In genomic region chr10:22278441-22278782, GRCh38 we compare ENCODE assay signal across 19 cellular contexts. TPM values are rescaled to one million over a fixed set of nuclear protein-coding genes. Genes with fewer than 3 reads are reported as not detected.
DNase-seq lines count a peak whose midpoint lies in the region; ATAC-seq and TF ChIP-seq lines count a peak whose summit lies in the region.
"Had no signal": no experiment of that assay in that cellular context is flagged by ENCODE, and none has a peak within 500 bp of the region (broad histone marks: within the 10 kb centered on the region; RNA-seq: fewer than 3 reads in every experiment).

No MANE protein-coding gene starts in this region.

- H3K27me3 Mint-ChIP-seq in Caco-2 (ENCODE audit: insufficient read depth, unreplicated experiment) = no peaks in the 10 kb centered on the region
- H3K27me3 Mint-ChIP-seq in T-helper 17 cell = peaks cover 17% of the 10 kb centered on the region

- CTCF ChIA-PET in Caco-2 (lab: Charles Lee) = interaction anchor here (1.0 kb wide), 1 partner anchor 175 kb away, joined by 3 read pairs; no protein-coding TSS in a partner anchor

- H3K4me3 ChIP-seq in Caco-2 (ENCODE audit: low read depth, low read length) = peak overlapping the region; percentile 29
- H3K4me3 ChIP-seq in mucosa of descending colon = no peak overlapping the region
- no peak overlapping the region for H3K4me3 ChIP-seq in tibial artery
- H3K4me3 ChIP-seq: BLaER1 treated with 17β-estradiol and CSF1 and Interleukin-3, amounts not matched to agents 10 nM and 100 nM; SJSA1 had no signal

- H3K27me3 ChIP-seq in Caco-2 (replicated peaks; ENCODE audit: control insufficient read depth, insufficient read depth, low read length) = no peaks in the 10 kb centered on the region
- H3K27me3 ChIP-seq in tibial artery = peaks cover 0 to 6% of the 10 kb centered on the region in 2 donors
- H3K27me3 ChIP-seq: BLaER1 treated with 17β-estradiol and CSF1 and Interleukin-3, amounts not matched to agents 10 nM and 100 nM; MG63; SJSA1 had no signal

- H3K36me3 ChIP-seq in Caco-2 (ENCODE audit: control insufficient read depth, insufficient read depth, low read length) (no peaks in the 10 kb centered on the region), mucosa of descending colon (ENCODE audit: low read depth) (no peaks in the 10 kb centered on the region), tibial artery (no peaks in the 10 kb centered on the region)
- H3K36me3 ChIP-seq: BLaER1 treated with 17β-estradiol and CSF1 and Interleukin-3, amounts not matched to agents 10 nM and 100 nM; MG63; SJSA1 had no signal

- intact Hi-C loops in Caco-2 (cut with micrococcal nuclease; ENCODE audit: unreplicated experiment) = no loop called here
- intact Hi-C loops in mucosa of descending colon (cut with DNase I, micrococcal nuclease) = no loop called here
- intact Hi-C loops in tibial artery (cut with DNase I; ENCODE audit: low total_unique reads) = no loop called here

- POLR2A ChIA-PET in Caco-2 (lab: Charles Lee) = no interaction called here

- BruUV-seq in Caco-2 (replicated peaks; lab: Mats Ljungman, UMichigan) = no TSS peak

- H3K36me3 Mint-ChIP-seq in Caco-2 (ENCODE audit: insufficient read depth, unreplicated experiment) = no peaks in the 10 kb centered on the region
- no peaks in the 10 kb centered on the region for H3K36me3 Mint-ChIP-seq in T-helper 17 cell (ENCODE audit: low read depth)

- DNase-seq in Caco-2 (no peak), HT-29 (ENCODE audit: low spot score) (peak; percentile 13), T-helper 17 cell (no peak), mucosa of descending colon (no peak), ureter (ENCODE audit: low spot score) (no peak), NCI-H446 treated with DMSO at 0.1 percent for 48 hours (lab: John Stamatoyannopoulos, UW) (no peak), tibial artery (no peak)
- DNase-seq: IMR-90, Karpas-422, MG63, NCI-H1048, NCI-H146, NCI-H2029 treated with DMSO at 0.1 percent for 48 hours, NCI-H2171 treated with DMSO at 0.1 percent for 48 hours, NCI-H446, OCI-M1 had no signal

- H3K4me1 ChIP-seq in Caco-2 = peaks cover 7% of the 10 kb centered on the region
- H3K4me1 ChIP-seq in mucosa of descending colon (ENCODE audit: low read depth) = no peaks in the 10 kb centered on the region
- no peaks in the 10 kb centered on the region for H3K4me1 ChIP-seq in tibial artery
- H3K4me1 ChIP-seq: BLaER1 treated with 17β-estradiol and CSF1 and Interleukin-3, amounts not matched to agents 10 nM and 100 nM; SJSA1 had no signal

- H3K9me3 ChIP-seq in Caco-2 = no peaks in the 10 kb centered on the region
- no peaks in the 10 kb centered on the region for H3K9me3 ChIP-seq in T-helper 17 cell (ENCODE audit: control insufficient read depth, low read length, poor library complexity, severe bottlenecking)
- no peaks in the 10 kb centered on the region for H3K9me3 ChIP-seq in mucosa of descending colon
- H3K9me3 ChIP-seq in tibial artery = no peaks in the 10 kb centered on the region
- H3K9me3 ChIP-seq: BLaER1 treated with 17β-estradiol and CSF1 and Interleukin-3, amounts not matched to agents 10 nM and 100 nM; MG63; SJSA1 had no signal

- ATAC-seq in T-helper 17 cell (no peak), mucosa of descending colon (peak; percentile 56)

- H3K4me1 Mint-ChIP-seq in Caco-2 (ENCODE audit: low read depth, unreplicated experiment) (peaks cover 7% of the 10 kb centered on the region), T-helper 17 cell (peaks cover 2% of the 10 kb centered on the region)

- H3K4me3 Mint-ChIP-seq in Caco-2 (ENCODE audit: unreplicated experiment) = peak overlapping the region; percentile 70
- no peak overlapping the region for H3K4me3 Mint-ChIP-seq in T-helper 17 cell

- no peak overlapping the region for H3K27ac ChIP-seq in tibial artery
- H3K27ac ChIP-seq: BLaER1 treated with 17β-estradiol and CSF1 and Interleukin-3, amounts not matched to agents 10 nM and 100 nM; RWPE1; SJSA1 had no signal

- H3K27ac Mint-ChIP-seq in Caco-2 (ENCODE audit: unreplicated experiment) = peak overlapping the region; percentile 25
- peak overlapping the region; percentile 21 for H3K27ac Mint-ChIP-seq in T-helper 17 cell

- no peaks in the 10 kb centered on the region for H3K9me3 Mint-ChIP-seq in Caco-2 (ENCODE audit: unreplicated experiment)

- no peak for TF ChIP-seq CTCF in Caco-2 (IDR thresholded peaks at IDR 0.05; ENCODE audit: insufficient read depth in 1 of 2, low read depth in 1 of 2, low read length in 1 of 2, severe bottlenecking in 1 of 2, unreplicated experiment in 1 of 2)
- no peak for TF ChIP-seq CTCF in mucosa of descending colon (IDR thresholded peaks at IDR 0.05)
- no peak for TF ChIP-seq CTCF in tibial artery (IDR thresholded peaks at IDR 0.05)

RNA-seq across cellular contexts. Expression of gene COMMD3, which starts 37.8 kb away (rescaled TPM):
- total RNA-seq in Caco-2 (2022) (50.7 and 55.4 TPM in 2 replicates), T-helper 17 cell (10 to 100 TPM; 35.0 to 37.3 TPM), mucosa of descending colon (10 to 100 TPM; 48.4 to 56.5 (median 51.2) TPM), ureter (63.9 TPM)
- total RNA-seq in HT-29 (2014; rRNA removed; shearing (Covaris generic)) = 12.4 and 13.4 TPM in 2 replicates

RNA-seq across cellular contexts. Expression of gene BMI1, which starts 42.5 kb away (rescaled TPM):
- total RNA-seq in Caco-2 (2022) (118 and 121 TPM in 2 replicates), T-helper 17 cell (10 to 100 TPM; 53.5 to 72.4 TPM), mucosa of descending colon (10 to 100 TPM; 26.6 to 76.6 (median 28.7) TPM), ureter (51.4 TPM)
- 17.6 and 19.5 TPM in 2 replicates for total RNA-seq in HT-29 (2014; rRNA removed; shearing (Covaris generic))
